ENCODE assay signal across 1 cellular context in the genomic region with DNA sequence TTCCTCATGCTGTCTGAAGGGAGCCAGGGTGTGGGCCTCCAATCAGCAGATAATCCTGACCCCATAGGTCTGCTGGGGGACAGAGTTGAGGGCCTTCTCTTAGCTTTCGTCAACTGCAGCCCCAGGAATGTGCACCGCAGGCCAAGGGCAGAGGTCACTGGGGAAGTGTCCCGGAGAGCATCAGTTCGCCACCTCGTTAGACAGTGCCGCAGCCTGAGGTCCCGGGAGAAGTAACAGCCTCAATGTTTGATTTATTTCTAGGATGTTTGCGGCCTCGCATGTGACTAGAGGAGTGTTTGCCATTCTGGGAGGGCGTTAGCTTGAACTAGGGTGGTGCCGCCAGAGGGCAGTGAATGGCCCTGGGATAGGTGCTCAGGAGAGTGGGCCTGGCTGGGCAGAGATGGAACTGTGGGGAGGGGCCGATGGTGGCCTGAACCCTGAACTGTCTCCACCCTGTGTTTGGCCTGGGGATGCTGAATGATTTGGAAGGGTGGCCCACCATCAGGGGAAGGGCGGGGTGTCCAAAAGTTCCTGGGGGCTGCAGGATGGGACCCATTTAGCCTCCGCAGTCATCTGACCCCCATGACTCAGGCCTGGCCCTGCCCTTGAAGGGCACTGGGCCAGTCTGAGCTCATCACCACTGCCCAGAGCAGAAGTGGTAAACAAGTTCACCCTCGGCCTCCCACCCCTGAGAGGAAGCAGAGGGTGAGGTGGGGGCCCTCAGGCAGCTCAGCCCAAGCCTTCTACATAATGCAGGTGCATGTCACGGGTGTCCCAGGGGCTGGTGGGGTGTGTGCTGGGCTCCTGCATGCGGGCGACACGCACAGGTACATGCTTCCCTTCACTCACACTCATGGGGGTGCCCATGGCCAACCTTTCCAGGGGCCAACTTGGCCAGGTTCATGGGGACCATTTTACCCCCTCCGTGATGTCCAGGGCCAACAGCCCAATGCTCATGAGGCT.
TF ChIP-seq lines count a peak whose summit lies in the region.

No MANE protein-coding gene starts in this region.

TF ChIP-seq in HCT116, 20 proteins besides CTCF, POLR2A, EP300 and RAD21 (continued from another document):
- TF ChIP-seq, protein P1, sequence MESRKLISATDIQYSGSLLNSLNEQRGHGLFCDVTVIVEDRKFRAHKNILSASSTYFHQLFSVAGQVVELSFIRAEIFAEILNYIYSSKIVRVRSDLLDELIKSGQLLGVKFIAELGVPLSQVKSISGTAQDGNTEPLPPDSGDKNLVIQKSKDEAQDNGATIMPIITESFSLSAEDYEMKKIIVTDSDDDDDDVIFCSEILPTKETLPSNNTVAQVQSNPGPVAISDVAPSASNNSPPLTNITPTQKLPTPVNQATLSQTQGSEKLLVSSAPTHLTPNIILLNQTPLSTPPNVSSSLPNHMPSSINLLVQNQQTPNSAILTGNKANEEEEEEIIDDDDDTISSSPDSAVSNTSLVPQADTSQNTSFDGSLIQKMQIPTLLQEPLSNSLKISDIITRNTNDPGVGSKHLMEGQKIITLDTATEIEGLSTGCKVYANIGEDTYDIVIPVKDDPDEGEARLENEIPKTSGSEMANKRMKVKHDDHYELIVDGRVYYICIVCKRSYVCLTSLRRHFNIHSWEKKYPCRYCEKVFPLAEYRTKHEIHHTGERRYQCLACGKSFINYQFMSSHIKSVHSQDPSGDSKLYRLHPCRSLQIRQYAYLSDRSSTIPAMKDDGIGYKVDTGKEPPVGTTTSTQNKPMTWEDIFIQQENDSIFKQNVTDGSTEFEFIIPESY (IDR thresholded peaks at IDR 0.05; ENCODE audit: extremely low read depth, insufficient replicate concordance, low read length): no peak
- TF ChIP-seq ZNF274 (IDR thresholded peaks at IDR 0.05; ENCODE audit: low read depth, low read length) (no peak), CBX3 (IDR thresholded peaks at IDR 0.05; ENCODE audit: low read depth) (no peak), TCF7L2 (IDR thresholded peaks at IDR 0.05; ENCODE audit: borderline replicate concordance, extremely low read depth, insufficient read depth, insufficient read length) (no peak), SIN3A (IDR thresholded peaks at IDR 0.05; ENCODE audit: low read depth) (no peak), JUND (IDR thresholded peaks at IDR 0.05) (no peak), YY1 (IDR thresholded peaks at IDR 0.05; ENCODE audit: extremely low read depth, insufficient replicate concordance, low read depth, low read length) (no peak), ZFX (IDR thresholded peaks at IDR 0.05) (no peak), FOSL1 (IDR thresholded peaks at IDR 0.05; ENCODE audit: low read depth) (no peak), EGR1 (IDR thresholded peaks at IDR 0.05; ENCODE audit: low read depth) (no peak), SP1 (IDR thresholded peaks at IDR 0.05; ENCODE audit: low read depth) (no peak), EZH2phosphoT487 (IDR thresholded peaks at IDR 0.05; ENCODE audit: borderline replicate concordance) (no peak)
TF ChIP-seq in HCT116: peak in this region for 0.
